ENCODE assay signal across 8 cellular contexts in genomic region chr7:36280840-36281812, GRCh38.
A peak's percentile ranks its signal among the peaks of the same experiment; 100 is the strongest.
DNase-seq lines count a peak whose midpoint lies in the region; ATAC-seq and TF ChIP-seq lines count a peak whose summit lies in the region.

No MANE protein-coding gene starts in this region.

- TF ChIP-seq CTCF in astrocyte of the spinal cord (IDR thresholded peaks at IDR 0.05; ENCODE audit: low read depth, low read length) (no peak), hepatocyte (IDR thresholded peaks at IDR 0.05; ENCODE audit: poor library complexity) (peak; percentile 16)

- H3K27me3 ChIP-seq in hepatocyte: no peaks in the 10 kb centered on the region

- H3K4me2 ChIP-seq in hepatocyte: peak overlapping the region; percentile 62

- H3K4me3 ChIP-seq in astrocyte of the spinal cord (ENCODE audit: low read depth, low read length) (no peak overlapping the region), hepatocyte (no peak overlapping the region)

- H2AFZ ChIP-seq in hepatocyte: no peak overlapping the region

- in situ Hi-C loops in astrocyte of the spinal cord (cut with HindIII; ENCODE audit: low sequenced_read_pairs): no loop called here

- peak overlapping the region; percentile 74 for H3K27ac ChIP-seq in hepatocyte

- H3K9me3 ChIP-seq in hepatocyte (ENCODE audit: low read depth): no peaks in the 10 kb centered on the region

- peaks cover 51% of the 10 kb centered on the region for H3K4me1 ChIP-seq in hepatocyte (ENCODE audit: insufficient read depth)

- no peaks in the 10 kb centered on the region for H4K20me1 ChIP-seq in hepatocyte (ENCODE audit: insufficient read depth, poor library complexity, severe bottlenecking)

- peaks cover 7% of the 10 kb centered on the region for H3K79me2 ChIP-seq in hepatocyte

- ATAC-seq in GM21529 (IDR thresholded peaks at IDR 0.05; ENCODE audit: unreplicated experiment): peak; percentile 36

- H3K36me3 ChIP-seq in hepatocyte (replicated peaks; ENCODE audit: insufficient read depth, low read depth): no peaks in the 10 kb centered on the region

- peak in 13 of 14 donors; percentile 32 to 85 (median 68) for DNase-seq in C1 segment of cervical spinal cord (lab: John Stamatoyannopoulos, UW)
- peak; percentile 33 for DNase-seq in NCI-H1694 (lab: John Stamatoyannopoulos, UW)
- peak; percentile 86 for DNase-seq in astrocyte of the spinal cord (ENCODE audit: low read depth, low spot score)
- peak; percentile 86 for DNase-seq in hepatocyte (ENCODE audit: low spot score)
- peak; percentile 96 for DNase-seq in renal cortical epithelial cell (ENCODE audit: low read depth)
- no peak for DNase-seq in activated CD4-positive, alpha-beta T cell treated with anti-CD3 and anti-CD28 coated beads, Interleukin-2, amount 50 U/mL, for 1 hour
- DNase-seq in SKM-1 treated with dmso at 0.1 percent for 144 hours (lab: John Stamatoyannopoulos, UW; ENCODE audit: unreplicated experiment): no peak

- H3K9me2 ChIP-seq in hepatocyte (replicated peaks; ENCODE audit: insufficient read depth): no peaks in the 10 kb centered on the region

- WGBS in hepatocyte (ENCODE audit: low lambda C conversion rate, missing lambda C conversion rate): 21% methylated on average over 18 of the region's 18 CpGs

Comparison
In these comparisons a context has a peak if more than half of its experiments do, and no peak if none do; other contexts are left out.
1. DNase-seq: peak in C1 segment of cervical spinal cord (13 of 14), NCI-H1694 (single experiment), astrocyte of the spinal cord (single experiment), hepatocyte (single experiment) and renal cortical epithelial cell (single experiment); none in activated CD4-positive, alpha-beta T cell treated with anti-CD3 and anti-CD28 coated beads, Interleukin-2, amount 50 U/mL, for 1 hour (single experiment) and SKM-1 treated with dmso at 0.1 percent for 144 hours (single experiment).